Comparison of ENCODE assay signal across 8 cellular contexts in genomic region chr4:183659029-183659870, GRCh38. TPM values are rescaled to one million over a fixed set of nuclear protein-coding genes. Genes with fewer than 3 reads are reported as not detected.
DNase-seq lines count a peak whose midpoint lies in the region; ATAC-seq and TF ChIP-seq lines count a peak whose summit lies in the region.

Gene RWDD4 (minus strand): TSS chr4:183659185. CDS start chr4:183658952, 233 bp downstream.
Gene TRAPPC11 (plus strand): TSS chr4:183659293. CDS start chr4:183663868, 4,575 bp downstream.

- H2BK15ac ChIP-seq in IMR-90 (ENCODE audit: low read depth, low read length), result no peak within 1 kb of the TSS

- no peak within 1 kb of the TSS for H2BK20ac ChIP-seq in IMR-90 (ENCODE audit: low read depth, low read length)

- H4K8ac ChIP-seq in IMR-90 (ENCODE audit: low read depth in 2 of 2, low read length in 2 of 2), result peak within 1 kb of the TSS; percentile 56 to 83

- peaks cover 18 to 36% of the 10 kb centered on the region in 2 experiments for H3K79me1 ChIP-seq in IMR-90 (ENCODE audit: low read depth in 1 of 2, low read length in 2 of 2)

- peak within 1 kb of the TSS; percentile 25; the same call in 1 of the 2 replicates for H3K18ac ChIP-seq in IMR-90 (ENCODE audit: low read depth, low read length)

- peak within 1 kb of the TSS; percentile 30 for H2AK5ac ChIP-seq in IMR-90 (ENCODE audit: low read depth, low read length)

- H3K4me3 ChIP-seq in IMR-90 (ENCODE audit: insufficient read depth, low read depth, low read length), result peak within 1 kb of the TSS; percentile 98
- H3K4me3 ChIP-seq in epithelial cell of esophagus (ENCODE audit: low read length), result peak within 1 kb of the TSS; percentile 81
- H3K4me3 ChIP-seq in mucosa of descending colon, result peak within 1 kb of the TSS; percentile 90

- no peak for TF ChIP-seq POLR2A in IMR-90 (IDR thresholded peaks at IDR 0.05; ENCODE audit: low read depth, low read length)

- no TSS peak for BruUV-seq in IMR-90 (replicated peaks; lab: Mats Ljungman, UMichigan)

- H2AFZ ChIP-seq in IMR-90 (replicated peaks; ENCODE audit: low read length, poor library complexity), result peak within 1 kb of the TSS; percentile 93

- H3K36me3 ChIP-seq in IMR-90 (ENCODE audit: control insufficient read depth, insufficient read depth, low read length), result peaks cover 3% of the 10 kb centered on the region
- no peaks in the 10 kb centered on the region for H3K36me3 ChIP-seq in mucosa of descending colon (ENCODE audit: low read depth)

- intact Hi-C loops in IMR-90 (cut with micrococcal nuclease) (loop anchor here (1.0 kb wide), 2 partner anchors 155 to 187 kb away; no protein-coding TSS in a partner anchor), mucosa of descending colon (cut with DNase I, micrococcal nuclease) (no loop called here)

- POLR2A ChIA-PET in IMR-90 (lab: Charles Lee; ENCODE audit: unreplicated experiment), result no interaction called here

- peak within 1 kb of the TSS; percentile 69 for H3K4ac ChIP-seq in IMR-90 (ENCODE audit: low read depth, low read length)

- H3K4me1 ChIP-seq in IMR-90 (ENCODE audit: control insufficient read depth, insufficient read depth, low read length) (no peaks in the 10 kb centered on the region; the same call in 1 of the 2 replicates), mucosa of descending colon (ENCODE audit: low read depth) (peaks cover 17% of the 10 kb centered on the region)

- peak within 1 kb of the TSS; percentile 79 for H3K27ac ChIP-seq in IMR-90 (ENCODE audit: insufficient read depth, low read length)

- peak within 1 kb of the TSS; percentile 90 for H2AK9ac ChIP-seq in IMR-90 (replicated peaks; ENCODE audit: low read depth, low read length, poor library complexity)

- ATAC-seq in GM21528 (IDR thresholded peaks at IDR 0.05; ENCODE audit: low FRiP score, unreplicated experiment), result peak; percentile 99
- peak; percentile 99 for ATAC-seq in IMR-90 (ENCODE audit: low read depth)
- peak; percentile 100 for ATAC-seq in mucosa of descending colon

- peak within 1 kb of the TSS; percentile 97 for H3K23ac ChIP-seq in IMR-90 (ENCODE audit: low read depth, low read length)

- peak; percentile 91 for DNase-seq in DMS153 (lab: John Stamatoyannopoulos, UW)
- DNase-seq in IMR-90, result peak; percentile 99
- DNase-seq in OCI-M1 (lab: John Stamatoyannopoulos, UW), result peak; percentile 99
- DNase-seq in activated T-cell treated with anti-CD3 and anti-CD28 coated beads for 4 hours, result peak; percentile 89
- peak; percentile 99 for DNase-seq in epithelial cell of esophagus (ENCODE audit: low read depth)
- peak; percentile 97 to 98 (median 98) for DNase-seq in mucosa of descending colon
- DNase-seq in stimulated activated CD8-positive, alpha-beta memory T cell treated with anti-CD3 and anti-CD28 coated beads, Interleukin-4, amount 100 ng/mL, for 24 hours (ENCODE audit: low read depth), result peak; percentile 95

- peak within 1 kb of the TSS; percentile 96 for H3K4me2 ChIP-seq in IMR-90 (ENCODE audit: low read depth, low read length)

- H3K9me3 ChIP-seq in IMR-90 (ENCODE audit: control insufficient read depth, insufficient read depth, low read length) (no peaks in the 10 kb centered on the region), mucosa of descending colon (no peaks in the 10 kb centered on the region)

- TF ChIP-seq RAD21 in IMR-90 (IDR thresholded peaks at IDR 0.05; ENCODE audit: low read length), result no peak

- H2BK5ac ChIP-seq in IMR-90 (ENCODE audit: low read depth, low read length, poor library complexity, severe bottlenecking), result peak within 1 kb of the TSS; percentile 66

- peak within 1 kb of the TSS; percentile 29 for H2BK120ac ChIP-seq in IMR-90 (ENCODE audit: low read depth, low read length)

- H4K91ac ChIP-seq in IMR-90 (ENCODE audit: insufficient read depth, low read depth, low read length), result no peak within 1 kb of the TSS; the same call in 1 of the 2 replicates

- 6% methylated on average over 8 of the region's 63 CpGs; no CpG with 5 or more reads in 1 of the 2 experiments for WGBS in IMR-90 (ENCODE audit: extremely low coverage in 2 of 2, insufficient read length in 1 of 2), 2 experiments

- peak within 1 kb of the TSS; percentile 87 for H3K14ac ChIP-seq in IMR-90 (replicated peaks; ENCODE audit: low read depth, low read length)

- CTCF ChIA-PET in IMR-90 (lab: Yijun Ruan, JAX), result interaction anchor here (0.6 kb wide), 1 partner anchor 54 kb away, joined by 6 read pairs; no protein-coding TSS in a partner anchor

- H3K56ac ChIP-seq in IMR-90 (ENCODE audit: extremely low read depth, insufficient read depth, low read length), result peak within 1 kb of the TSS; percentile 81

- TF ChIP-seq CTCF in IMR-90 (conservative IDR thresholded peaks at IDR 0.05; ENCODE audit: low read depth, low read length) (0 out of 2 replicates have a peak, but pooled peaks have one; percentile 21), epithelial cell of esophagus (IDR thresholded peaks at IDR 0.05; ENCODE audit: insufficient read depth, low read depth, low read length, missing control alignments) (peak; percentile 20), mucosa of descending colon (IDR thresholded peaks at IDR 0.05) (peak; percentile 36)

- no peaks in the 10 kb centered on the region for H3K9me1 ChIP-seq in IMR-90 (ENCODE audit: insufficient read depth, low read length)

- no peaks in the 10 kb centered on the region for H4K20me1 ChIP-seq in IMR-90 (ENCODE audit: insufficient read depth, low read length)

- H4K5ac ChIP-seq in IMR-90 (ENCODE audit: low read depth, low read length), result peak within 1 kb of the TSS; percentile 57; the same call in 1 of the 2 replicates

- in situ Hi-C loops in IMR-90 (cut with MboI; ENCODE audit: low sequenced_read_pairs), result no loop called here

- peak within 1 kb of the TSS; percentile 99 for H3K9ac ChIP-seq in IMR-90 (ENCODE audit: low read depth, low read length)

- no peaks in the 10 kb centered on the region for H3K27me3 ChIP-seq in IMR-90 (ENCODE audit: control insufficient read depth, insufficient read depth, low read length)

- dilution Hi-C loops in IMR-90 (cut with HindIII; ENCODE audit: low sequenced_read_pairs, unreplicated experiment), result no loop called here

TF ChIP-seq in IMR-90, 13 proteins besides CTCF, POLR2A, EP300 and RAD21:
- TF ChIP-seq RFX5 (IDR thresholded peaks at IDR 0.05; ENCODE audit: low read depth, low read length) (no peak), CHD1 (IDR thresholded peaks at IDR 0.05; ENCODE audit: low read depth, low read length) (no peak), MXI1 (IDR thresholded peaks at IDR 0.05; ENCODE audit: borderline replicate concordance, low read depth, low read length) (no peak), NFE2L2 (IDR thresholded peaks at IDR 0.05; ENCODE audit: low read depth, low read length) (no peak), MAZ (IDR thresholded peaks at IDR 0.05; ENCODE audit: borderline replicate concordance, low read depth, low read length) (peak; percentile 12; the same call in 1 of the 2 replicates), MAFK (IDR thresholded peaks at IDR 0.05; ENCODE audit: low read depth, low read length) (no peak), CEBPB (IDR thresholded peaks at IDR 0.05; ENCODE audit: low read depth, low read length) (peak; percentile 86), USF2 (IDR thresholded peaks at IDR 0.05; ENCODE audit: low read depth, low read length) (no peak), BHLHE40 (IDR thresholded peaks at IDR 0.05; ENCODE audit: low read depth, low read length) (no peak), ELK1 (IDR thresholded peaks at IDR 0.05; ENCODE audit: borderline replicate concordance, low read depth, low read length) (no peak), FOS (IDR thresholded peaks at IDR 0.05; ENCODE audit: low read depth, low read length) (peak; percentile 9; the same call in 1 of the 2 replicates), RCOR1 (IDR thresholded peaks at IDR 0.05; ENCODE audit: insufficient replicate concordance, low read length) (no peak), SMC3 (IDR thresholded peaks at IDR 0.05; ENCODE audit: low read depth, low read length) (no peak)
TF ChIP-seq in IMR-90: peak in this region for 3.

RNA-seq across cellular contexts. Expression of gene RWDD4, which starts in this region (rescaled TPM):
- total RNA-seq in IMR-90 (2012; rRNA removed) (8.8 and 22.2 TPM in 2 replicates), mucosa of descending colon (10 to 100 TPM; 14.7 to 18.6 (median 15.0) TPM)
- 7.3 and 8.5 TPM in 2 replicates for polyA plus RNA-seq in IMR-90 (2012; rRNA removed)
- 3.1 and 4.3 TPM in 2 replicates for polyA plus RNA-seq in IMR-90 (2012; cell fraction: cytosol; rRNA removed)
- polyA plus RNA-seq in IMR-90 (2012; cell fraction: nucleus; rRNA removed; ENCODE audit: low replicate concordance), result 1.0 and 2.6 TPM in 2 replicates

RNA-seq across cellular contexts. Expression of gene TRAPPC11, which starts in this region (rescaled TPM):
- 38.9 and 56.8 TPM in 2 replicates for total RNA-seq in IMR-90 (2012; rRNA removed)
- 22.1 and 25.3 TPM in 2 replicates for polyA plus RNA-seq in IMR-90 (2012; rRNA removed)
- 10.4 and 13.9 TPM in 2 replicates for polyA plus RNA-seq in IMR-90 (2012; cell fraction: cytosol; rRNA removed)
- 20.8 and 47.1 TPM in 2 replicates for polyA plus RNA-seq in IMR-90 (2012; cell fraction: nucleus; rRNA removed; ENCODE audit: low replicate concordance)
- 10 to 100 TPM; 27.7 to 35.8 (median 34.3) TPM for total RNA-seq in mucosa of descending colon

Comparison
In these comparisons a context has a peak if more than half of its experiments do, and no peak if none do; other contexts are left out.
1. Peak in every context shown above with its lines: DNase-seq, ATAC-seq, H3K4me3 ChIP-seq and H3K27ac ChIP-seq.